In the genomic region with DNA sequence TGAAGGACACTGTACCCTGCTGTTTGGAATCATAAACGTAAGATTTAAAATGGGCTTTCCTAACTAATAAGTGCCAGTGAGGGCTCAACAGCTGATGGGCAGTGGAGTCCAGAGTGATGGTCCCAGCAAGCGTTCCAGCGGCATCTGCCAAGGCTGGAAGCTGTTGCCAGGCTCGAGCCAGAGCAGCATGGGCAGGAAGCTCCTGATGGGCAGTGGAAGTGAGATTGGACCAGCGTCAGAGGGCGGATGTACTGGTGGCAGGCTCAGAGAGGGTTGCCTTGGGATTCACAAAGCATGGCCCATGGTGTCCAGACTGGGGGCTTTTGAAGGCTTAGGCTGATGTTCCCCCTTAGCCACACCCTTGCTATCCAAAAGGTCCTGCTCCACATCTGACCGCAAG, we compare ENCODE assay signal across 19 cellular contexts. TPM values are rescaled to one million over a fixed set of nuclear protein-coding genes. Genes with fewer than 3 reads are reported as not detected.
DNase-seq lines count a peak whose midpoint lies in the region; ATAC-seq, FAIRE-seq and TF ChIP-seq lines count a peak whose summit lies in the region.
"Had no signal": no experiment of that assay in that cellular context is flagged by ENCODE, and none has a peak within 500 bp of the region (broad histone marks: within the 10 kb centered on the region; RNA-seq: fewer than 3 reads in every experiment).

No MANE protein-coding gene starts in this region.

- no peak overlapping the region for H4K91ac ChIP-seq in H9 (ENCODE audit: insufficient read length, low read depth, low read length)

- no peak for TF ChIP-seq POLR2A in uterus (IDR thresholded peaks at IDR 0.05)

- H3K27ac Mint-ChIP-seq in H9, result peak overlapping the region in 1 of 3 experiments; percentile 51; a peak in 3 of 7 replicates

- peaks cover 49 to 52% of the 10 kb centered on the region in 2 experiments for H3K4me1 Mint-ChIP-seq in H9

- no peak overlapping the region for H3K4me3 Mint-ChIP-seq in H9
- H3K4me3 Mint-ChIP-seq: immature natural killer cell had no signal

- no peaks in the 10 kb centered on the region for H4K20me1 ChIP-seq in H9 (ENCODE audit: control insufficient read depth, insufficient read depth, insufficient read length)

- no peak overlapping the region for H3K4ac ChIP-seq in H9 (ENCODE audit: low read depth, low read length)

- H3K79me2 ChIP-seq in H9 (ENCODE audit: insufficient read depth, low read length), result peaks cover 2% of the 10 kb centered on the region; the same call in 1 of the 2 replicates

- peaks cover 9 to 17% (median 11%) of the 10 kb centered on the region in 3 experiments; a peak in 6 of 7 replicates for H3K36me3 Mint-ChIP-seq in H9 (ENCODE audit: insufficient read depth in 1 of 3, low read depth in 3 of 3)
- H3K36me3 Mint-ChIP-seq: immature natural killer cell had no signal

- H3K27ac ChIP-seq in left lung (peak overlapping the region; percentile 30 to 48), psoas muscle (peak overlapping the region; percentile 61), uterus (peak overlapping the region; percentile 92 to 96), H9 (ENCODE audit: insufficient read length, low read depth, low read length) (no peak overlapping the region), pancreas (no peak overlapping the region)
- H3K27ac ChIP-seq: C4-2B had no signal

- H3K9me3 ChIP-seq in left lung (no peaks in the 10 kb centered on the region), psoas muscle (no peaks in the 10 kb centered on the region), uterus (no peaks in the 10 kb centered on the region), H9 (ENCODE audit: control insufficient read depth, low read depth, low read length) (no peaks in the 10 kb centered on the region), pancreas (no peaks in the 10 kb centered on the region)

- H3K27me3 Mint-ChIP-seq in H9 (ENCODE audit: low read depth), result no peaks in the 10 kb centered on the region; the same call in 1 of the 2 replicates

- intact Hi-C loops in Right ventricle myocardium superior (cut with DNase I), result no loop called here
- intact Hi-C loops in Right ventricle myocardium inferior (cut with DNase I), result no loop called here
- intact Hi-C loops in left lung (cut with DNase I), result no loop called here
- intact Hi-C loops in psoas muscle (cut with DNase I), result no loop called here
- intact Hi-C loops in uterus (cut with DNase I; ENCODE audit: low total_unique reads), result no loop called here
- intact Hi-C loops in pancreas (cut with DNase I), result no loop called here

- no peak overlapping the region for H3T11ph ChIP-seq in H9 (ENCODE audit: low read length)

- no peak overlapping the region for H2BK12ac ChIP-seq in H9 (ENCODE audit: insufficient read length, low read depth, low read length)

- H4K8ac ChIP-seq in H9 (replicated peaks; ENCODE audit: insufficient read length, low read depth, low read length), result no peak overlapping the region

- H3K4me2 ChIP-seq in H9 (ENCODE audit: insufficient read depth, insufficient read length, low read length), result no peak overlapping the region

- H4K5ac ChIP-seq in H9 (ENCODE audit: insufficient read length, low read depth, low read length), result no peak overlapping the region

- H3K18ac ChIP-seq in H9 (ENCODE audit: insufficient read length, low read depth, low read length), result no peak overlapping the region

- H2BK15ac ChIP-seq in H9 (ENCODE audit: low read depth, low read length), result no peak overlapping the region

- DNase-seq in Right ventricle myocardium superior, result peak; percentile 53
- no peak for DNase-seq in Right ventricle myocardium inferior (ENCODE audit: missing footprints)
- no peak for DNase-seq in left lung
- peak in 1 of 2 donors; percentile 54 for DNase-seq in psoas muscle
- DNase-seq in uterus, result no peak
- no peak for DNase-seq in H9
- no peak for DNase-seq in pancreas
- DNase-seq: activated CD4-positive, CD25-positive, alpha-beta regulatory T cell; DMS53; immature natural killer cell; NCI-H2171; NCI-H774; stimulated activated CD4-positive, alpha-beta T cell treated with anti-CD3 and anti-CD28 coated beads, Interleukin-2, amount 100 ng/mL, for 24 hours had no signal

- H3K9me3 Mint-ChIP-seq in H9, result no peaks in the 10 kb centered on the region

- H3K36me3 ChIP-seq in left lung (no peaks in the 10 kb centered on the region), psoas muscle (ENCODE audit: insufficient read depth in 1 of 2, low read depth in 1 of 2) (no peaks in the 10 kb centered on the region), uterus (no peaks in the 10 kb centered on the region), pancreas (no peaks in the 10 kb centered on the region)

- H3K23me2 ChIP-seq in H9 (ENCODE audit: insufficient read length, low read depth, low read length, poor library complexity, severe bottlenecking), result no peaks in the 10 kb centered on the region

- H3K9ac ChIP-seq in H9 (ENCODE audit: extremely low read depth, insufficient read length, low read length), result no peak overlapping the region

- peaks cover 21 to 61% of the 10 kb centered on the region in 2 donors for H3K4me1 ChIP-seq in left lung
- peaks cover 23% of the 10 kb centered on the region for H3K4me1 ChIP-seq in psoas muscle
- H3K4me1 ChIP-seq in uterus, result peaks cover 9 to 26% of the 10 kb centered on the region in 2 donors
- peaks cover 10% of the 10 kb centered on the region; the same call in 1 of the 2 replicates for H3K4me1 ChIP-seq in H9 (ENCODE audit: insufficient read depth, low read length)
- H3K4me1 ChIP-seq in pancreas, result peaks cover 0 to 10% (median 0%) of the 10 kb centered on the region in 3 donors

- FAIRE-seq in pancreas (lab: Jason Lieb, UNC), result no peak
- FAIRE-seq: A204.1, bronchial epithelial cell, GM18507, RCC 7860 had no signal

- H3K79me1 ChIP-seq in H9 (ENCODE audit: insufficient read depth, low read depth, low read length, poor library complexity, severe bottlenecking), result peaks cover 2% of the 10 kb centered on the region

- H2BK5ac ChIP-seq in H9 (ENCODE audit: insufficient read length, low read length), result no peak overlapping the region

- no peak overlapping the region for H2AFZ ChIP-seq in H9 (ENCODE audit: low read length)

- 26 to 28% (median 27%) methylated on average over 7 of the region's 7 CpGs for WGBS in psoas muscle, 3 donors
- no CpG with 5 or more reads among the region's 7 CpGs for WGBS in H9 (ENCODE audit: extremely low coverage, insufficient read length, low lambda C conversion rate)
- WGBS in pancreas, 2 donors, result 73 to 87% methylated on average over 7 of the region's 7 CpGs

- no peak overlapping the region for H2BK120ac ChIP-seq in H9 (ENCODE audit: low read depth, low read length, poor library complexity, severe bottlenecking)

- no peak for TF ChIP-seq CTCF in left lung (IDR thresholded peaks at IDR 0.05)
- no peak for TF ChIP-seq CTCF in psoas muscle (IDR thresholded peaks at IDR 0.05)
- no peak for TF ChIP-seq CTCF in uterus (IDR thresholded peaks at IDR 0.05)
- no peak for TF ChIP-seq CTCF in H9 (conservative IDR thresholded peaks at IDR 0.05)
- TF ChIP-seq CTCF in pancreas (IDR thresholded peaks at IDR 0.05), result no peak

- no peak overlapping the region for H3K14ac ChIP-seq in H9 (ENCODE audit: insufficient read depth, low read length)

- peak; percentile 5 for ATAC-seq in Right ventricle myocardium superior (ENCODE audit: poor library complexity)
- ATAC-seq in Right ventricle myocardium inferior, result no peak
- ATAC-seq in left lung, result no peak
- peak in 1 of 4 donors; percentile 15 for ATAC-seq in psoas muscle
- no peak for ATAC-seq in GM21528 (IDR thresholded peaks at IDR 0.05; ENCODE audit: low FRiP score, unreplicated experiment)
- no peak for ATAC-seq in pancreas

- H2BK20ac ChIP-seq in H9 (ENCODE audit: low read depth, low read length, poor library complexity, severe bottlenecking), result no peak overlapping the region

- H3K27me3 ChIP-seq in left lung (peaks cover 0 to 19% of the 10 kb centered on the region in 2 donors), psoas muscle (ENCODE audit: insufficient read depth in 3 of 3, low read length in 2 of 3) (peaks cover 0 to 9% (median 0%) of the 10 kb centered on the region in 3 donors), uterus (no peaks in the 10 kb centered on the region), H9 (ENCODE audit: insufficient read depth, low read length) (no peaks in the 10 kb centered on the region), pancreas (no peaks in the 10 kb centered on the region)

- no peak overlapping the region for H3K23ac ChIP-seq in H9 (ENCODE audit: insufficient read length, low read depth, low read length)

- no peak overlapping the region for H2AK5ac ChIP-seq in H9 (ENCODE audit: insufficient read length, low read length)

- H3K4me3 ChIP-seq in left lung, result no peak overlapping the region
- H3K4me3 ChIP-seq in psoas muscle, result no peak overlapping the region
- no peak overlapping the region for H3K4me3 ChIP-seq in uterus
- H3K4me3 ChIP-seq in pancreas, result no peak overlapping the region

- H3K56ac ChIP-seq in H9 (ENCODE audit: insufficient read length, low read depth, low read length), result no peak overlapping the region

RNA-seq across cellular contexts. Expression of a gene that starts 30.2 kb away (rescaled TPM):
- total RNA-seq in Right ventricle myocardium superior (91.2 TPM), Right ventricle myocardium inferior (126 TPM), left lung (100 to 1,000 TPM; 343 to 638 TPM), psoas muscle (10 to 100 TPM; 49.1 to 64.0 (median 59.9) TPM), uterus (100 to 1,000 TPM; 157 to 606 (median 284) TPM), H9 (2021) (68.8 and 76.5 TPM in 2 replicates), pancreas (100 to 1,000 TPM in 1 of 6 donors, 10 to 100 TPM in 5; 18.4 to 130 (median 46.9) TPM)
- polyA plus RNA-seq in psoas muscle (10 to 100 TPM; 25.8 to 84.5 (median 37.9) TPM), pancreas (10 to 100 TPM; 37.0 to 46.6 TPM)
- polyA plus RNA-seq: immature natural killer cell had no signal

RNA-seq across cellular contexts. Expression of a gene that starts 30.3 kb away (rescaled TPM):
- total RNA-seq in Right ventricle myocardium superior (107 TPM), Right ventricle myocardium inferior (128 TPM), left lung (1,000 to 10,000 TPM in 1 of 2 donors, 100 to 1,000 TPM in 1; 418 to 1,057 TPM), psoas muscle (100 to 1,000 TPM in 2 of 4 donors, 10 to 100 TPM in 2; 87.3 to 127 (median 110) TPM), uterus (100 to 1,000 TPM; 164 to 737 (median 209) TPM), H9 (2021) (73.1 and 74.6 TPM in 2 replicates), pancreas (100 to 1,000 TPM in 2 of 6 donors, 10 to 100 TPM in 4; 20.7 to 167 (median 51.7) TPM)
- polyA plus RNA-seq in psoas muscle (100 to 1,000 TPM in 1 of 3 donors, 10 to 100 TPM in 2; 39.0 to 115 (median 60.2) TPM), pancreas (10 to 100 TPM; 22.5 to 35.0 TPM)
- polyA plus RNA-seq: immature natural killer cell had no signal

Comparison
In these comparisons a context has a peak if more than half of its experiments do, and no peak if none do; other contexts are left out.
1. H3K27ac ChIP-seq: peak in left lung (2 of 2), psoas muscle (single experiment) and uterus (2 of 2); none in H9 (single experiment) and pancreas (0 of 4).